22 cellular contexts compared by ENCODE assay signal in the genomic region with DNA sequence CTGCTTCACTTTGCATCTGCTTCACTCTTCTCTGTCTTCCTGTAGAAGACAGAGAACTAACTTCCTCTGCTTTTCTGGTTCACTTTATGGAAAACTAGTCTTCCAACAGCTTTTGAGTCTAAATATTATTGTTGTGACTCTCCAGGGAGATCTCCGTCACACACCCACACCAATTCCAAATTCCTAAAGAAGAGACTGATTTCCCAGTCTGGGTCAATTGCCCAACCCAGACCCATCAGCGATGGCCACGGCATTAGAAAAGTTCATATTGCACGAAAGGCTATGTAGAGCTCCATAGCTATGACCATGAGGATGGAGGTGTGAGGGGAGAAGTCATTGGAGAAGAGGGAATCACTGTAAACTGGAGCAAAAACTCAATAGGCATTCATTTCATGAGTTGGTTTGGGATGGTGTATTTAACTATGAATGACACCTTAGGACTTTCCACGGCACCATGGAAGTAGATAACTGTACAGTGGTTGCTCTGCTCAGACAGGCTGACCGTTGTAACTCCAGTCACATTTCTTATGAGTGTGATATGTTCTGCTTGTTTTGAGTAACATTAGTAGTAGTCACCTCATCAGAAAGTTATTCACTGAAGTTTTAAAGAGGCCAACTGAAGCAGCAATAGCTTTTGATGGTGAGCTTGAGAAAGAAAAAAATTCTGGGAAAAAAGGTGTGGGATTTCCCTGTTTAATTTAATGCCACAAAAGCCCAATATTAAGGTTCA.
"Had no signal": no experiment of that assay in that cellular context is flagged by ENCODE, and none has a peak within 500 bp of the region (broad histone marks: within the 10 kb centered on the region; RNA-seq: fewer than 3 reads in every experiment).

No MANE protein-coding gene starts in this region.

- H3K4me1 Mint-ChIP-seq: immature natural killer cell; naive thymus-derived CD4-positive, alpha-beta T cell; nephron progenitor cell; stimulated activated naive B cell treated with anti-CD40 and anti-IgM and Interleukin-4, amounts not matched to agents 10 μg/mL and 1 μg/mL and 100 μg/mL, for 72 hours; stimulated activated naive CD8-positive, alpha-beta T cell treated with anti-CD3 and anti-CD28 coated beads, Interleukin-15, amount 100 ng/mL, for 72 hours had no signal

- H3K27ac Mint-ChIP-seq: immature natural killer cell; naive thymus-derived CD4-positive, alpha-beta T cell; nephron progenitor cell; stimulated activated naive B cell treated with anti-CD40 and anti-IgM and Interleukin-4, amounts not matched to agents 10 μg/mL and 1 μg/mL and 100 μg/mL, for 72 hours had no signal

- FAIRE-seq: frontal cortex, keratinocyte had no signal

- H3K36me3 ChIP-seq: tibial nerve had no signal

- H3K4me3 Mint-ChIP-seq: immature natural killer cell; naive thymus-derived CD4-positive, alpha-beta T cell; nephron progenitor cell; stimulated activated naive B cell treated with anti-CD40 and anti-IgM and Interleukin-4, amounts not matched to agents 10 μg/mL and 1 μg/mL and 100 μg/mL, for 72 hours; stimulated activated naive CD8-positive, alpha-beta T cell treated with anti-CD3 and anti-CD28 coated beads, Interleukin-15, amount 100 ng/mL, for 72 hours had no signal

- H3K27ac ChIP-seq: dorsolateral prefrontal cortex, psoas muscle, skin epidermis, testis, tibial nerve had no signal

- DNase-seq: cortex of kidney; dorsolateral prefrontal cortex; effector CD8-positive, alpha-beta T cell; glutamatergic neuron; immature natural killer cell; left colon; left ventricle myocardium superior; mesendoderm; naive thymus-derived CD4-positive, alpha-beta T cell; nephron progenitor cell; psoas muscle; stimulated activated CD4-positive, alpha-beta T cell treated with anti-CD3 and anti-CD28 coated beads, Interleukin-2, amount 100 ng/mL, for 24 hours; stimulated activated CD4-positive, alpha-beta T cell treated with anti-CD3 and anti-CD28 coated beads, Interleukin-4, amount 100 ng/mL, for 4 hours; stimulated activated naive B cell treated with anti-CD40 and anti-IgM and Interleukin-4, amounts not matched to agents 10 μg/mL and 1 μg/mL and 100 μg/mL, for 72 hours; stimulated activated naive CD8-positive, alpha-beta T cell treated with anti-CD3 and anti-CD28 coated beads, Interleukin-15, amount 100 ng/mL, for 72 hours; testis had no signal

- H3K4me1 ChIP-seq: psoas muscle, testis had no signal

- H3K9me3 ChIP-seq: psoas muscle, testis, tibial nerve had no signal

- H3K36me3 Mint-ChIP-seq: immature natural killer cell; naive thymus-derived CD4-positive, alpha-beta T cell; stimulated activated naive B cell treated with anti-CD40 and anti-IgM and Interleukin-4, amounts not matched to agents 10 μg/mL and 1 μg/mL and 100 μg/mL, for 72 hours had no signal

- ATAC-seq: esophagus mucosa; left colon; left ventricle myocardium superior; naive thymus-derived CD4-positive, alpha-beta T cell; psoas muscle; sciatic nerve; stimulated activated naive B cell treated with anti-CD40 and anti-IgM and Interleukin-4, amounts not matched to agents 10 μg/mL and 1 μg/mL and 100 μg/mL, for 72 hours; stimulated activated naive CD8-positive, alpha-beta T cell treated with anti-CD3 and anti-CD28 coated beads, Interleukin-15, amount 100 ng/mL, for 72 hours had no signal

- H3K27me3 Mint-ChIP-seq: stimulated activated naive CD8-positive, alpha-beta T cell treated with anti-CD3 and anti-CD28 coated beads, Interleukin-15, amount 100 ng/mL, for 72 hours had no signal

- H3K9me3 Mint-ChIP-seq: immature natural killer cell; nephron progenitor cell; stimulated activated naive B cell treated with anti-CD40 and anti-IgM and Interleukin-4, amounts not matched to agents 10 μg/mL and 1 μg/mL and 100 μg/mL, for 72 hours; stimulated activated naive CD8-positive, alpha-beta T cell treated with anti-CD3 and anti-CD28 coated beads, Interleukin-15, amount 100 ng/mL, for 72 hours had no signal

- H3K4me3 ChIP-seq: dorsolateral prefrontal cortex, psoas muscle, skin epidermis, testis, tibial nerve had no signal

- H3K27me3 ChIP-seq: dorsolateral prefrontal cortex, testis, tibial nerve had no signal
